In genomic region chr1:8873506-8874229, GRCh38 we compare ENCODE assay signal across 8 cellular contexts. TPM values are rescaled to one million over a fixed set of nuclear protein-coding genes. Genes with fewer than 3 reads are reported as not detected.
A peak's percentile ranks its signal among the peaks of the same experiment; 100 is the strongest.
DNase-seq lines count a peak whose midpoint lies in the region; ATAC-seq, FAIRE-seq and TF ChIP-seq lines count a peak whose summit lies in the region.

No MANE protein-coding gene starts in this region.

- H3K27me3 ChIP-seq in H1 (replicated peaks in 1 of 4; ENCODE audit: control insufficient read depth in 3 of 4, extremely low read depth in 1 of 4, insufficient read depth in 3 of 4, low read length in 3 of 4): no peaks in the 10 kb centered on the region

- H2AFZ ChIP-seq in H1 (ENCODE audit: low read length): no peak overlapping the region

- CTCF ChIA-PET in H1 (lab: Charles Lee; ENCODE audit: partially characterized antibody): interaction anchor here (0.9 to 5.2 kb wide), 10 partner anchors 8 to 117 kb away, joined by 3 to 47 read pairs (median 3); no protein-coding TSS in a partner anchor

- H3K27ac ChIP-seq in H1 (ENCODE audit: low read depth, low read length): peak overlapping the region; percentile 59; the same call in 1 of the 2 replicates
- peak overlapping the region; percentile 83 for H3K27ac ChIP-seq in mesodermal cell (ENCODE audit: low read depth, low read length, severe bottlenecking)

- peak overlapping the region; percentile 40 to 54 for H3K4me2 ChIP-seq in H1 (ENCODE audit: insufficient read depth in 1 of 2, low read depth in 2 of 2, low read length in 2 of 2)

- peaks cover 38 to 89% of the 10 kb centered on the region in 2 experiments for H3K79me2 ChIP-seq in H1 (ENCODE audit: control insufficient read depth in 1 of 2, insufficient read depth in 2 of 2, low read length in 2 of 2)

- H3K36me3 ChIP-seq in H1 (ENCODE audit: control insufficient read depth in 2 of 4, insufficient read depth in 4 of 4, low read length in 3 of 4): peaks cover 49 to 87% (median 69%) of the 10 kb centered on the region in 4 experiments
- peaks cover 83% of the 10 kb centered on the region for H3K36me3 ChIP-seq in mesodermal cell (ENCODE audit: control insufficient read depth, insufficient read depth, low read length)

- peaks cover 8% of the 10 kb centered on the region for H3K79me1 ChIP-seq in H1 (ENCODE audit: low read depth, low read length)

- H3K9me3 ChIP-seq in H1 (ENCODE audit: insufficient read depth in 2 of 2, low read depth in 1 of 2, low read length in 1 of 2) (no peaks in the 10 kb centered on the region), mesodermal cell (ENCODE audit: control insufficient read depth, low read length) (no peaks in the 10 kb centered on the region)

- peak in 1 of 2 experiments; percentile 18; a peak in 1 of 4 replicates for TF ChIP-seq RAD21 in H1 (IDR thresholded peaks at IDR 0.05 in 1 of 2, conservative IDR thresholded peaks at IDR 0.05 in 1 of 2; ENCODE audit: low read depth in 2 of 2, low read length in 2 of 2)

- H3K4ac ChIP-seq in H1 (replicated peaks; ENCODE audit: insufficient read length, low read depth, low read length): no peak overlapping the region

- no peak overlapping the region for H3K14ac ChIP-seq in H1 (ENCODE audit: insufficient read length)

- H3K9ac ChIP-seq in H1 (replicated peaks in 1 of 4; ENCODE audit: extremely low read depth in 1 of 4, low read depth in 3 of 4, low read length in 3 of 4): no peak overlapping the region

- no peak overlapping the region for H4K8ac ChIP-seq in H1 (ENCODE audit: extremely low read depth, insufficient read depth, low read length)

- DNase-seq in COLO829 (ENCODE audit: low spot score) (peak; percentile 88), NCI-H446 treated with DMSO at 0.1 percent for 48 hours (lab: John Stamatoyannopoulos, UW) (peak; percentile 78), H1 (ENCODE audit: low read depth in 1 of 2, low spot score in 2 of 2) (peak; percentile 63 to 84), HuH-7 (ENCODE audit: low spot score) (no peak)
- peak; percentile 68 to 84 for DNase-seq in activated CD8-positive, alpha-beta memory T cell treated with anti-CD3 and anti-CD28 coated beads for 4 hours (ENCODE audit: low read depth in 2 of 2)
- peak; percentile 43 to 63 for DNase-seq in stimulated activated CD8-positive, alpha-beta memory T cell treated with anti-CD3 and anti-CD28 coated beads, Interleukin-2, amount 100 ng/mL, for 1 hour (ENCODE audit: low read depth in 2 of 2)

- peak overlapping the region; percentile 62; the same call in 1 of the 2 replicates for H2BK12ac ChIP-seq in H1 (ENCODE audit: low read depth, low read length)

- no peak for ATAC-seq in GM19397 (IDR thresholded peaks at IDR 0.05; ENCODE audit: unreplicated experiment)

- H3K4me1 ChIP-seq in H1 (replicated peaks in 1 of 4; ENCODE audit: control insufficient read depth in 3 of 4, insufficient read depth in 4 of 4, low read length in 3 of 4) (peaks cover 12 to 28% (median 16%) of the 10 kb centered on the region in 4 experiments), mesodermal cell (ENCODE audit: control insufficient read depth, insufficient read depth, low read length, poor library complexity, severe bottlenecking) (peaks cover 70% of the 10 kb centered on the region)

- no peak overlapping the region for H2AK5ac ChIP-seq in H1 (ENCODE audit: low read depth, low read length)

- 47% methylated on average over 5 of the region's 5 CpGs; no CpG with 5 or more reads in 1 of the 2 experiments for WGBS in H1 (ENCODE audit: extremely low coverage in 1 of 2, insufficient coverage in 1 of 2, insufficient read length in 1 of 2, insufficient replicate concordance in 2 of 2, low coverage in 1 of 2, low lambda C conversion rate in 2 of 2, missing lambda C conversion rate in 1 of 2), 2 experiments
- 21 to 31% methylated on average over 4 to 5 of the region's 5 CpGs for WGBS in mesodermal cell (ENCODE audit: insufficient coverage in 2 of 2), 2 experiments

- H2BK20ac ChIP-seq in H1 (ENCODE audit: low read length): 0 out of 2 replicates have a peak overlapping the region, but pooled peaks have one; percentile 34

- peak overlapping the region; percentile 79; the same call in 1 of the 2 replicates for H2BK5ac ChIP-seq in H1 (ENCODE audit: low read depth, low read length)

- H3K23ac ChIP-seq in H1 (ENCODE audit: insufficient read length): no peak overlapping the region

- peaks cover 2% of the 10 kb centered on the region; the same call in 1 of the 2 replicates for H3K23me2 ChIP-seq in H1 (ENCODE audit: low read depth, low read length)

- POLR2A ChIA-PET in H1 (lab: Charles Lee; ENCODE audit: partially characterized antibody): interaction anchor here (0.8 to 29.3 kb wide), 13 partner anchors 10 to 136 kb away, joined by 3 to 880 read pairs (median 4); no protein-coding TSS in a partner anchor

- TF ChIP-seq EP300 in H1 (IDR thresholded peaks at IDR 0.05; ENCODE audit: borderline replicate concordance in 1 of 2, low read depth in 2 of 2, low read length in 2 of 2): peak; percentile 9 to 14; a peak in 1 of 3 replicates

- no peak overlapping the region; the same call in 1 of the 2 replicates for H2BK15ac ChIP-seq in H1 (ENCODE audit: low read length)

- H4K20me1 ChIP-seq in H1 (replicated peaks in 1 of 2; ENCODE audit: control insufficient read depth in 1 of 2, insufficient read depth in 2 of 2, low read length in 2 of 2): peaks cover 32 to 42% of the 10 kb centered on the region in 2 experiments

- H3K56ac ChIP-seq in H1 (replicated peaks; ENCODE audit: insufficient read length, low read depth, low read length): no peak overlapping the region

- no peak overlapping the region for H4K91ac ChIP-seq in H1 (replicated peaks; ENCODE audit: insufficient read length, low read length)

- peak overlapping the region in 1 of 4 experiments; percentile 25; a peak in 1 of 8 replicates for H3K4me3 ChIP-seq in H1 (ENCODE audit: extremely low read depth in 1 of 4, insufficient read depth in 2 of 4, low read depth in 3 of 4, low read length in 4 of 4)
- H3K4me3 ChIP-seq in mesodermal cell (ENCODE audit: extremely low read depth, insufficient read depth, low read length, poor library complexity, severe bottlenecking): peak overlapping the region; percentile 24

- H4K5ac ChIP-seq in H1 (ENCODE audit: insufficient read length, low read depth, low read length): no peak overlapping the region

- TF ChIP-seq CTCF in H1 (IDR thresholded peaks at IDR 0.05; ENCODE audit: control extremely low read depth in 1 of 3, insufficient read depth in 1 of 3, low read depth in 1 of 3, low read length in 3 of 3): no peak

- H2BK120ac ChIP-seq in H1 (replicated peaks; ENCODE audit: low read depth, low read length): no peak overlapping the region

- H3K18ac ChIP-seq in H1 (ENCODE audit: extremely low read depth, low read length): no peak overlapping the region

- TF ChIP-seq POLR2A in H1 (IDR thresholded peaks at IDR 0.05; ENCODE audit: control extremely low read depth in 1 of 2, low read depth in 2 of 2, low read length in 2 of 2): peak in 1 of 2 experiments; percentile 62; a peak in 2 of 3 replicates

- FAIRE-seq in H1 (lab: Jason Lieb, UNC): peak; percentile 68

TF ChIP-seq in H1, 55 proteins besides CTCF, POLR2A, EP300 and RAD21 (continues in another document):
- peak; percentile 14; the same call in 1 of the 2 replicates for TF ChIP-seq MAX (IDR thresholded peaks at IDR 0.05)
- TF ChIP-seq EGR1 (IDR thresholded peaks at IDR 0.05; ENCODE audit: borderline replicate concordance, low read depth, low read length): 0 out of 2 replicates have a peak, but pooled peaks have one; percentile 22
- TF ChIP-seq SP2 (IDR thresholded peaks at IDR 0.05; ENCODE audit: low read length): no peak
- TF ChIP-seq SP1 (IDR thresholded peaks at IDR 0.05; ENCODE audit: low read depth, low read length): 0 out of 2 replicates have a peak, but pooled peaks have one; percentile 62
- TF ChIP-seq BACH1 (IDR thresholded peaks at IDR 0.05; ENCODE audit: low read length): peak; percentile 96
- no peak for TF ChIP-seq USF2 (IDR thresholded peaks at IDR 0.05; ENCODE audit: low read length)
- TF ChIP-seq JUN (IDR thresholded peaks at IDR 0.05; ENCODE audit: low read depth, low read length): peak; percentile 80
- no peak; the same call in 1 of the 2 replicates for TF ChIP-seq CREB1 (IDR thresholded peaks at IDR 0.05)
- no peak for TF ChIP-seq BRCA1 (IDR thresholded peaks at IDR 0.05; ENCODE audit: low read depth, low read length)

RNA-seq across cellular contexts. Expression of gene ENO1, which starts 4.8 kb away (rescaled TPM):
- 2,080 and 2,117 TPM in 2 replicates for total RNA-seq in H1 (2021; fragmentation: NEBNext Ultra II Directional; extraction: Animal tissue kit (Norgen Biotek cat#: 25700))
- polyA plus RNA-seq in H1 (2011; rRNA removed): 1,763 and 2,059 TPM in 2 replicates
- polyA plus RNA-seq in H1 (2011; cell fraction: cytosol; rRNA removed): 2,358 TPM
- 2,405 TPM for polyA plus RNA-seq in H1 (2011; cell fraction: nucleus; rRNA removed)
- 1,870 to 2,736 TPM (median 2,687 TPM) in 4 replicates for polyA plus RNA-seq in H1 (2012, experiment 1 of 2)
- 3,551 TPM for polyA plus RNA-seq in H1 (2012, experiment 2 of 2)
- polyA plus RNA-seq in H1 (2013, experiment 1 of 2): 1,002 TPM
- 997 TPM for polyA plus RNA-seq in H1 (2013, experiment 2 of 2)
- 2,726 and 2,920 TPM in 2 replicates for polyA minus RNA-seq in H1 (2011; rRNA and poly(A)+ RNA removed)
- polyA minus RNA-seq in H1 (2011; cell fraction: cytosol; rRNA and poly(A)+ RNA removed): 1,825 TPM
- polyA minus RNA-seq in H1 (2011; cell fraction: nucleus; rRNA and poly(A)+ RNA removed): 812 TPM
- polyA plus RNA-seq in mesodermal cell (2013, experiment 1 of 2): 1,433 TPM
- 1,329 TPM for polyA plus RNA-seq in mesodermal cell (2013, experiment 2 of 2)

RNA-seq across cellular contexts. Expression of gene RERE, which starts 56.2 kb away (rescaled TPM):
- 126 and 142 TPM in 2 replicates for total RNA-seq in H1 (2021; fragmentation: NEBNext Ultra II Directional; extraction: Animal tissue kit (Norgen Biotek cat#: 25700))
- polyA plus RNA-seq in H1 (2011; rRNA removed): 15.3 and 17.5 TPM in 2 replicates
- polyA plus RNA-seq in H1 (2011; cell fraction: cytosol; rRNA removed): 10.6 TPM
- 92.6 TPM for polyA plus RNA-seq in H1 (2011; cell fraction: nucleus; rRNA removed)
- 63.0 to 85.2 TPM (median 68.9 TPM) in 4 replicates for polyA plus RNA-seq in H1 (2012, experiment 1 of 2)
- 48.9 TPM for polyA plus RNA-seq in H1 (2012, experiment 2 of 2)
- 54.3 TPM for polyA plus RNA-seq in H1 (2013, experiment 1 of 2)
- 52.9 TPM for polyA plus RNA-seq in H1 (2013, experiment 2 of 2)
- polyA minus RNA-seq in H1 (2011; rRNA and poly(A)+ RNA removed): 140 and 169 TPM in 2 replicates
- 66.2 TPM for polyA minus RNA-seq in H1 (2011; cell fraction: cytosol; rRNA and poly(A)+ RNA removed)
- polyA minus RNA-seq in H1 (2011; cell fraction: nucleus; rRNA and poly(A)+ RNA removed): 188 TPM
- polyA plus RNA-seq in mesodermal cell (2013, experiment 1 of 2): 92.8 TPM
- polyA plus RNA-seq in mesodermal cell (2013, experiment 2 of 2): 89.3 TPM
